Comparison of ENCODE assay signal across 34 cellular contexts in genomic region chr15:45628136-45628535, GRCh38.
"Had no signal": no experiment of that assay in that cellular context is flagged by ENCODE, and none has a peak within 500 bp of the region (broad histone marks: within the 10 kb centered on the region; RNA-seq: fewer than 3 reads in every experiment).

No MANE protein-coding gene starts in this region.

- DNase-seq: Karpas-422, Kasumi-1, MG63, MM.1S, MV-4-11, NCI-H1048, NCI-H1092, NCI-H1092 treated with DMSO at 0.1 percent for 48 hours, NCI-H1105, NCI-H1105 treated with DMSO at 0.1 percent for 48 hours, NCI-H1417, NCI-H1417 treated with DMSO at 0.1 percent for 48 hours, NCI-H1436, NCI-H1436 treated with DMSO at 0.1 percent for 48 hours, NCI-H146, NCI-H1694, NCI-H1694 treated with DMSO at 0.1 percent for 48 hours, NCI-H187, NCI-H187 treated with DMSO at 0.1 percent for 48 hours, NCI-H1930, NCI-H2029, NCI-H2029 treated with DMSO at 0.1 percent for 48 hours, NCI-H2081, NCI-H2081 treated with DMSO at 0.1 percent for 48 hours, NCI-H2107, NCI-H2171, NCI-H2171 treated with DMSO at 0.1 percent for 48 hours, NCI-H2227 treated with DMSO at 0.1 percent for 48 hours, NCI-H226, NCI-H345, NCI-H446, NCI-H446 treated with DMSO at 0.1 percent for 48 hours, NCI-H510A, NCI-H510A treated with DMSO at 0.1 percent for 48 hours had no signal

- H3K4me3 ChIP-seq: MG63 had no signal

- H3K36me3 ChIP-seq: MG63 had no signal

- H3K27me3 ChIP-seq: MG63 had no signal
